Comparison of ENCODE assay signal across 32 cellular contexts in genomic region chr9:98425079-98425478, GRCh38.
A peak's percentile ranks its signal among the peaks of the same experiment; 100 is the strongest.
DNase-seq lines count a peak whose midpoint lies in the region; ATAC-seq, FAIRE-seq and TF ChIP-seq lines count a peak whose summit lies in the region.
"Had no signal": no experiment of that assay in that cellular context is flagged by ENCODE, and none has a peak within 500 bp of the region (broad histone marks: within the 10 kb centered on the region; RNA-seq: fewer than 3 reads in every experiment).

No MANE protein-coding gene starts in this region.

- TF ChIP-seq CTCF in K562 (IDR thresholded peaks at IDR 0.05 in 2 of 3, conservative IDR thresholded peaks at IDR 0.05 in 1 of 3; ENCODE audit: insufficient read depth in 2 of 3, low read depth in 1 of 3, low read length in 3 of 3), result no peak
- TF ChIP-seq CTCF in endothelial cell (IDR thresholded peaks at IDR 0.05; ENCODE audit: unreplicated experiment), result no peak

- no peak for TF ChIP-seq RAD21 in K562 (CRISPR knock-in tag; conservative IDR thresholded peaks at IDR 0.05 in 1 of 2, IDR thresholded peaks at IDR 0.05 in 1 of 2)

- no peak overlapping the region for H3K4me3 Mint-ChIP-seq in endothelial cell (ENCODE audit: unreplicated experiment)
- H3K4me3 Mint-ChIP-seq: B cell; CD14-positive monocyte; CD4-positive, alpha-beta memory T cell; CD4-positive, alpha-beta T cell; CD4-positive, CD25-positive, alpha-beta regulatory T cell; CD8-positive, alpha-beta memory T cell; CD8-positive, alpha-beta T cell had no signal

- no peaks in the 10 kb centered on the region for H3K4me1 Mint-ChIP-seq in endothelial cell (ENCODE audit: unreplicated experiment)
- H3K4me1 Mint-ChIP-seq: B cell; CD4-positive, alpha-beta memory T cell; CD4-positive, CD25-positive, alpha-beta regulatory T cell; CD8-positive, alpha-beta memory T cell had no signal

- in situ Hi-C loops in K562 (cut with MboI), result no loop called here

- H3K9me3 ChIP-seq in K562 (replicated peaks; ENCODE audit: control insufficient read depth, insufficient read depth, low read depth, low read length), result no peaks in the 10 kb centered on the region
- H3K9me3 ChIP-seq: A549, BE2C, BLaER1, Caco-2 had no signal

- POLR2A ChIA-PET in K562 (lab: Yijun Ruan, JAX), result no interaction called here

- no peaks in the 10 kb centered on the region for H3K27me3 ChIP-seq in K562 (ENCODE audit: control insufficient read depth in 2 of 2, insufficient read depth in 2 of 2, low read length in 2 of 2)
- H3K27me3 ChIP-seq: BE2C; BLaER1; BLaER1 treated with 17β-estradiol and CSF1 and Interleukin-3, amounts not matched to agents 10 nM and 100 nM had no signal

- 21% methylated on average over 3 of the region's 3 CpGs for WGBS in K562 (ENCODE audit: insufficient coverage, low coverage, missing lambda C conversion rate)

- intact Hi-C loops in K562 (cut with micrococcal nuclease), result no loop called here

- no peaks in the 10 kb centered on the region for H3K79me2 ChIP-seq in K562 (ENCODE audit: control insufficient read depth, insufficient read depth, low read length)

- peaks cover 2% of the 10 kb centered on the region for H3K27me3 Mint-ChIP-seq in endothelial cell (ENCODE audit: unreplicated experiment)
- H3K27me3 Mint-ChIP-seq: CD4-positive, alpha-beta T cell had no signal

- ATAC-seq in K562 (no peak), HG03039 (IDR thresholded peaks at IDR 0.05; ENCODE audit: unreplicated experiment) (no peak)
- ATAC-seq: CD8-positive, alpha-beta T cell had no signal

- no peaks in the 10 kb centered on the region for H3K9me3 Mint-ChIP-seq in endothelial cell (ENCODE audit: unreplicated experiment)
- H3K9me3 Mint-ChIP-seq: CD4-positive, alpha-beta memory T cell; CD4-positive, alpha-beta T cell; CD4-positive, CD25-positive, alpha-beta regulatory T cell; CD8-positive, alpha-beta T cell had no signal

- no peak for FAIRE-seq in K562 (lab: Jason Lieb, UNC)
- FAIRE-seq: A204.1, A549, D721Med had no signal

- peaks cover 5 to 7% of the 10 kb centered on the region in 2 experiments; a peak in 4 of 5 replicates for H3K4me1 ChIP-seq in K562 (replicated peaks in 1 of 2; ENCODE audit: control insufficient read depth in 2 of 2, insufficient read depth in 2 of 2, low read length in 2 of 2)
- H3K4me1 ChIP-seq: BE2C, Caco-2 had no signal

- no peaks in the 10 kb centered on the region for H4K20me1 ChIP-seq in K562 (replicated peaks; ENCODE audit: control insufficient read depth, insufficient read depth, low read length)
- H4K20me1 ChIP-seq: BLaER1; BLaER1 treated with 17β-estradiol and CSF1 and Interleukin-3, amounts not matched to agents 10 nM and 100 nM had no signal

- TF ChIP-seq POLR2A in K562 (conservative IDR thresholded peaks at IDR 0.05), result no peak

- no peak overlapping the region for H3K9ac ChIP-seq in K562 (ENCODE audit: insufficient read depth in 1 of 2, low read depth in 2 of 2, low read length in 2 of 2)
- H3K9ac ChIP-seq: BLaER1; BLaER1 treated with 17β-estradiol and CSF1 and Interleukin-3, amounts not matched to agents 10 nM and 100 nM had no signal

- peak overlapping the region; percentile 61 for H3K27ac Mint-ChIP-seq in endothelial cell (ENCODE audit: unreplicated experiment)
- H3K27ac Mint-ChIP-seq: B cell; CD14-positive monocyte; CD4-positive, alpha-beta memory T cell; CD4-positive, alpha-beta T cell; CD4-positive, CD25-positive, alpha-beta regulatory T cell; CD8-positive, alpha-beta memory T cell; CD8-positive, alpha-beta T cell had no signal

- no peak for DNase-seq in K562 (ENCODE audit: extremely low read depth in 1 of 4, low spot score in 3 of 4)
- DNase-seq in endothelial cell (ENCODE audit: low spot score), result no peak
- DNase-seq in NCI-H2107 treated with DMSO at 0.1 percent for 48 hours (lab: John Stamatoyannopoulos, UW; ENCODE audit: unreplicated experiment), result no peak
- DNase-seq: 8988T; ACHN; AML-193; BE2C; C1 segment of cervical spinal cord; Caco-2; Calu3; CD4-positive, alpha-beta memory T cell; CD4-positive, alpha-beta T cell; CD4-positive, CD25-positive, alpha-beta regulatory T cell; CD8-positive, alpha-beta memory T cell; CD8-positive, alpha-beta T cell; COR-L47; DMS 273 treated with DMSO at 0.1 percent for 48 hours; DMS153; DMS79; DMS79 treated with DMSO at 0.1 percent for 48 hours; DND-41; EL had no signal

- no peaks in the 10 kb centered on the region for H3K36me3 Mint-ChIP-seq in endothelial cell (ENCODE audit: low read depth, unreplicated experiment)
- H3K36me3 Mint-ChIP-seq: CD14-positive monocyte; CD4-positive, alpha-beta memory T cell; CD4-positive, CD25-positive, alpha-beta regulatory T cell; CD8-positive, alpha-beta memory T cell; CD8-positive, alpha-beta T cell had no signal

- CTCF ChIA-PET in K562 (lab: Yijun Ruan, JAX; ENCODE audit: low intra/inter-chr PET ratio), result no interaction called here

- no peak overlapping the region for H3K4me3 ChIP-seq in K562
- H3K4me3 ChIP-seq: A549; BLaER1; BLaER1 treated with 17β-estradiol and CSF1 and Interleukin-3, amounts not matched to agents 10 nM and 100 nM had no signal

- no peaks in the 10 kb centered on the region for H3K36me3 ChIP-seq in K562 (ENCODE audit: control insufficient read depth, insufficient read depth, low read length)
- H3K36me3 ChIP-seq: BE2C; BLaER1; BLaER1 treated with 17β-estradiol and CSF1 and Interleukin-3, amounts not matched to agents 10 nM and 100 nM had no signal

- H2AFZ ChIP-seq in K562 (ENCODE audit: low read depth, low read length), result no peak overlapping the region

- BruUV-seq in K562 (replicated peaks; lab: Mats Ljungman, UMichigan), result no TSS peak

- H3K9me1 ChIP-seq in K562 (ENCODE audit: control insufficient read depth, insufficient read depth, low read length), result no peaks in the 10 kb centered on the region

- no peak overlapping the region for H3K4me2 ChIP-seq in K562 (ENCODE audit: insufficient read depth, low read length)
- H3K4me2 ChIP-seq: A549; BLaER1; BLaER1 treated with 17β-estradiol and CSF1 and Interleukin-3, amounts not matched to agents 10 nM and 100 nM had no signal

- no peak for TF ChIP-seq EP300 in K562 (IDR thresholded peaks at IDR 0.05; ENCODE audit: low read length)

- no peak overlapping the region for H3K27ac ChIP-seq in K562 (ENCODE audit: extremely low read depth, low read depth, low read length)
- H3K27ac ChIP-seq: 22Rv1; A549; BLaER1; BLaER1 treated with 17β-estradiol and CSF1 and Interleukin-3, amounts not matched to agents 10 nM and 100 nM; C4-2B had no signal

TF ChIP-seq in K562, 482 proteins besides CTCF, POLR2A, EP300 and RAD21:
- no peak for TF ChIP-seq HDGF (IDR thresholded peaks at IDR 0.05)
- TF ChIP-seq ARNT (IDR thresholded peaks at IDR 0.05), result no peak
- no peak for TF ChIP-seq MCM3 (IDR thresholded peaks at IDR 0.05)
- TF ChIP-seq ZNF24 (IDR thresholded peaks at IDR 0.05), result peak; percentile 91
